ENCODE assay signal across 21 cellular contexts in genomic region chr10:108836362-108836761, GRCh38.
DNase-seq lines count a peak whose midpoint lies in the region; ATAC-seq lines count a peak whose summit lies in the region.
"Had no signal": no experiment of that assay in that cellular context is flagged by ENCODE, and none has a peak within 500 bp of the region (broad histone marks: within the 10 kb centered on the region; RNA-seq: fewer than 3 reads in every experiment).

No MANE protein-coding gene starts in this region.

- POLR2A ChIA-PET in CD4-positive, alpha-beta memory T cell (lab: Charles Lee; ENCODE audit: partially characterized antibody), result no interaction called here

- peak; percentile 9 for DNase-seq in kidney tubule cell (ENCODE audit: low spot score)
- no peak for DNase-seq in CD4-positive, alpha-beta memory T cell
- DNase-seq in HAP-1 (ENCODE audit: low spot score in 2 of 2), result no peak
- DNase-seq in DMS114 treated with DMSO at 0.1 percent for 48 hours (lab: John Stamatoyannopoulos, UW; ENCODE audit: unreplicated experiment), result no peak
- DNase-seq: DMS79; NCI-H1105; NCI-H2029 treated with DMSO at 0.1 percent for 48 hours; NCI-H226; NCI-H510A treated with DMSO at 0.1 percent for 48 hours; NCI-H748 treated with DMSO at 0.1 percent for 48 hours; NK-92 treated with Interleukin-12 subunit alpha and Interleukin-12 subunit beta, amount 100 ng/mL, for 24 hours; SJCRH30; T-helper 1 cell; T1000 had no signal

- intact Hi-C loops in CD4-positive, alpha-beta memory T cell (cut with micrococcal nuclease), result no loop called here

- H3K4me3 ChIP-seq in CD4-positive, alpha-beta memory T cell (ENCODE audit: low read length in 2 of 2), result no peak overlapping the region
- no peak overlapping the region for H3K4me3 ChIP-seq in HAP-1
- H3K4me3 ChIP-seq: A549, SJCRH30 had no signal

- H3K36me3 Mint-ChIP-seq in CD4-positive, alpha-beta memory T cell, result no peaks in the 10 kb centered on the region
- H3K36me3 Mint-ChIP-seq: CD14-positive monocyte, IgD-negative memory B cell had no signal

- H3K9me3 ChIP-seq in CD4-positive, alpha-beta memory T cell (ENCODE audit: control insufficient read depth in 1 of 2, low read length in 2 of 2), result no peaks in the 10 kb centered on the region
- no peaks in the 10 kb centered on the region for H3K9me3 ChIP-seq in HAP-1
- H3K9me3 ChIP-seq: A549, SJCRH30 had no signal

- no peaks in the 10 kb centered on the region for H3K36me3 ChIP-seq in CD4-positive, alpha-beta memory T cell (ENCODE audit: insufficient read depth, low read length)
- no peaks in the 10 kb centered on the region for H3K36me3 ChIP-seq in HAP-1 (replicated peaks)
- H3K36me3 ChIP-seq: SJCRH30 had no signal

- CTCF ChIA-PET in CD4-positive, alpha-beta memory T cell (lab: Charles Lee; ENCODE audit: partially characterized antibody), result no interaction called here

- H3K4me1 Mint-ChIP-seq in CD4-positive, alpha-beta memory T cell, result no peaks in the 10 kb centered on the region
- H3K4me1 Mint-ChIP-seq: B cell, CD14-positive monocyte, IgD-negative memory B cell had no signal

- ATAC-seq in GM18861 (IDR thresholded peaks at IDR 0.05; ENCODE audit: unreplicated experiment) (peak; percentile 63), HG03064 (IDR thresholded peaks at IDR 0.05; ENCODE audit: low read depth, unreplicated experiment) (peak; percentile 57), HG03469 (IDR thresholded peaks at IDR 0.05; ENCODE audit: unreplicated experiment) (peak; percentile 52)
- ATAC-seq: A549 had no signal

- in situ Hi-C loops in HAP-1 (cut with MboI; ENCODE audit: low sequenced_read_pairs), result no loop called here

- H3K27me3 ChIP-seq in CD4-positive, alpha-beta memory T cell (ENCODE audit: insufficient read depth, low read length), result no peaks in the 10 kb centered on the region
- H3K27me3 ChIP-seq in HAP-1 (ENCODE audit: low read depth), result no peaks in the 10 kb centered on the region
- H3K27me3 ChIP-seq: SJCRH30 had no signal

- H3K27me3 Mint-ChIP-seq in CD4-positive, alpha-beta memory T cell, result no peaks in the 10 kb centered on the region
- H3K27me3 Mint-ChIP-seq: B cell had no signal

- H3K4me1 ChIP-seq in CD4-positive, alpha-beta memory T cell (ENCODE audit: insufficient read depth, low read length), result no peaks in the 10 kb centered on the region
- H3K4me1 ChIP-seq in HAP-1, result no peaks in the 10 kb centered on the region
- H3K4me1 ChIP-seq: A549 had no signal

- H3K27ac ChIP-seq in CD4-positive, alpha-beta memory T cell (ENCODE audit: low read depth, low read length), result no peak overlapping the region
- H3K27ac ChIP-seq: A549, SJCRH30 had no signal

- H3K4me3 Mint-ChIP-seq in CD4-positive, alpha-beta memory T cell, result no peak overlapping the region
- H3K4me3 Mint-ChIP-seq: B cell, CD14-positive monocyte, IgD-negative memory B cell had no signal

- no peak overlapping the region for H3K27ac Mint-ChIP-seq in CD4-positive, alpha-beta memory T cell
- H3K27ac Mint-ChIP-seq: B cell, CD14-positive monocyte, IgD-negative memory B cell had no signal

- peaks cover 0 to 20% (median 4%) of the 10 kb centered on the region in 8 donors for H3K9me3 Mint-ChIP-seq in CD4-positive, alpha-beta memory T cell
- H3K9me3 Mint-ChIP-seq: IgD-negative memory B cell had no signal
